Comparison of ENCODE assay signal across 21 cellular contexts in genomic region chr21:44024257-44024656, GRCh38. TPM values are rescaled to one million over a fixed set of nuclear protein-coding genes. Genes with fewer than 3 reads are reported as not detected.
DNase-seq lines count a peak whose midpoint lies in the region; ATAC-seq and TF ChIP-seq lines count a peak whose summit lies in the region.
"Had no signal": no experiment of that assay in that cellular context is flagged by ENCODE, and none has a peak within 500 bp of the region (broad histone marks: within the 10 kb centered on the region; RNA-seq: fewer than 3 reads in every experiment).

No MANE protein-coding gene starts in this region.

- H3K4me1 ChIP-seq in GM23248 (ENCODE audit: insufficient read depth) = peaks cover 25% of the 10 kb centered on the region
- H3K4me1 ChIP-seq in sigmoid colon = peaks cover 0 to 41% (median 36%) of the 10 kb centered on the region in 4 donors
- H3K4me1 ChIP-seq: breast epithelium had no signal

- peaks cover 100% of the 10 kb centered on the region for H3K79me2 ChIP-seq in GM23248 (ENCODE audit: insufficient read depth)

- peaks cover 37% of the 10 kb centered on the region for H3F3A ChIP-seq in GM23248 (ENCODE audit: insufficient read depth)

- H4K20me1 ChIP-seq in GM23248 (ENCODE audit: insufficient read depth) = peaks cover 8% of the 10 kb centered on the region; the same call in 1 of the 2 replicates

- H3K27me3 Mint-ChIP-seq in activated naive CD4-positive, alpha-beta T cell treated with anti-CD3 and anti-CD28 coated beads for 36 hours (ENCODE audit: low read depth) = no peaks in the 10 kb centered on the region

- WGBS in GM23248 (ENCODE audit: low coverage in 1 of 2, low lambda C conversion rate in 2 of 2, missing lambda C conversion rate in 2 of 2), 2 experiments = 100% methylated on average over 1 of the region's 1 CpG
- WGBS in sigmoid colon, 2 donors = 65 to 74% methylated on average over 1 of the region's 1 CpG

- no peak for TF ChIP-seq POLR2A in sigmoid colon (IDR thresholded peaks at IDR 0.05)

- H3K36me3 ChIP-seq in GM23248 (ENCODE audit: low read depth) = no peaks in the 10 kb centered on the region
- H3K36me3 ChIP-seq in sigmoid colon = no peaks in the 10 kb centered on the region
- H3K36me3 ChIP-seq: breast epithelium, heart left ventricle, right lobe of liver, transverse colon had no signal

- H3K4me3 ChIP-seq in GM23248 (no peak overlapping the region), dorsolateral prefrontal cortex (no peak overlapping the region), sigmoid colon (no peak overlapping the region)
- H3K4me3 ChIP-seq: GM23338, lung, right lobe of liver, transverse colon had no signal

- H3K4me3 Mint-ChIP-seq in activated naive CD4-positive, alpha-beta T cell treated with anti-CD3 and anti-CD28 coated beads for 36 hours = no peak overlapping the region
- H3K4me3 Mint-ChIP-seq: GM23338 had no signal

- no peak overlapping the region for H2AFZ ChIP-seq in GM23248
- H2AFZ ChIP-seq: GM23338 had no signal

- in situ Hi-C loops in GM23248 (cut with MboI) = no loop called here

- peak; percentile 34 for DNase-seq in activated naive CD4-positive, alpha-beta T cell treated with anti-CD3 and anti-CD28 coated beads for 36 hours
- no peak for DNase-seq in activated naive CD4-positive, alpha-beta T cell treated with anti-CD3 and anti-CD28 coated beads, Interleukin-2, amount 50 U/mL, for 16 hours
- no peak for DNase-seq in GM23248
- no peak for DNase-seq in dorsolateral prefrontal cortex
- DNase-seq in sigmoid colon = no peak
- no peak for DNase-seq in nucleus accumbens (lab: John Stamatoyannopoulos, UW)
- no peak for DNase-seq in SIG-M5 treated with dmso at 0.1 percent for 504 hours (lab: John Stamatoyannopoulos, UW; ENCODE audit: unreplicated experiment)
- DNase-seq: activated CD4-positive, alpha-beta T cell treated with anti-CD3 and anti-CD28 coated beads for 4 hours; activated T-cell treated with anti-CD3 and anti-CD28 coated beads, Interleukin-2, amount 50 U/mL, for 4 hours; DMS79; MM.1S; NCI-H1436 treated with DMSO at 0.1 percent for 48 hours; NCI-H2171; NCI-H748 treated with DMSO at 0.1 percent for 48 hours; transverse colon had no signal

- H3K36me3 Mint-ChIP-seq in activated naive CD4-positive, alpha-beta T cell treated with anti-CD3 and anti-CD28 coated beads for 36 hours (ENCODE audit: low read depth) = peaks cover 7% of the 10 kb centered on the region

- no peak for ATAC-seq in GM21447 (IDR thresholded peaks at IDR 0.05; ENCODE audit: unreplicated experiment)

- no peak for TF ChIP-seq EP300 in sigmoid colon (IDR thresholded peaks at IDR 0.05)

- H3K27ac ChIP-seq in GM23248 = peak overlapping the region; percentile 90
- H3K27ac ChIP-seq in dorsolateral prefrontal cortex = peak overlapping the region in 52 of 59 donors; percentile 5 to 90 (median 78)
- H3K27ac ChIP-seq in sigmoid colon = peak overlapping the region in 3 of 4 donors; percentile 41 to 61 (median 60)

- CTCF ChIA-PET in activated naive CD4-positive, alpha-beta T cell treated with anti-CD3 and anti-CD28 coated beads for 36 hours (lab: Charles Lee) = interaction anchor here (1.0 kb wide), 1 partner anchor 59 kb away, joined by 4 read pairs; no protein-coding TSS in a partner anchor

- no peak overlapping the region for H3K9ac ChIP-seq in GM23248

- no peaks in the 10 kb centered on the region for H3K27me3 ChIP-seq in GM23248 (replicated peaks; ENCODE audit: insufficient read depth)
- H3K27me3 ChIP-seq in dorsolateral prefrontal cortex = no peaks in the 10 kb centered on the region
- no peaks in the 10 kb centered on the region for H3K27me3 ChIP-seq in sigmoid colon
- H3K27me3 ChIP-seq: breast epithelium, heart left ventricle, right lobe of liver, transverse colon had no signal

- H3K9me3 Mint-ChIP-seq in activated naive CD4-positive, alpha-beta T cell treated with anti-CD3 and anti-CD28 coated beads for 36 hours = no peaks in the 10 kb centered on the region
- H3K9me3 Mint-ChIP-seq: activated T-cell treated with anti-CD3 and anti-CD28 coated beads, Interleukin-2, amount 50 U/mL, for 4 hours; GM23338 had no signal

- H3K4me1 Mint-ChIP-seq in activated naive CD4-positive, alpha-beta T cell treated with anti-CD3 and anti-CD28 coated beads for 36 hours (ENCODE audit: low read depth) = peaks cover 82% of the 10 kb centered on the region

- H3K9me2 ChIP-seq in GM23248 (ENCODE audit: insufficient read depth) = no peaks in the 10 kb centered on the region

- TF ChIP-seq CTCF in dorsolateral prefrontal cortex (IDR thresholded peaks at IDR 0.05 in 54 of 56, conservative IDR thresholded peaks at IDR 0.05 in 2 of 56; ENCODE audit: low read depth in 1 of 56, partially characterized antibody in 56 of 56) (no peak), sigmoid colon (IDR thresholded peaks at IDR 0.05) (no peak)

- H3K9me3 ChIP-seq in GM23248 (ENCODE audit: low read depth) (no peaks in the 10 kb centered on the region), sigmoid colon (no peaks in the 10 kb centered on the region)
- H3K9me3 ChIP-seq: breast epithelium, heart left ventricle, right lobe of liver, transverse colon had no signal

- H3K4me2 ChIP-seq in GM23248 (ENCODE audit: unreplicated experiment) = no peak overlapping the region

- H3K27ac Mint-ChIP-seq in activated naive CD4-positive, alpha-beta T cell treated with anti-CD3 and anti-CD28 coated beads for 36 hours = peak overlapping the region; percentile 59

- intact Hi-C loops in activated naive CD4-positive, alpha-beta T cell treated with anti-CD3 and anti-CD28 coated beads for 36 hours (cut with micrococcal nuclease) = loop anchor here (2.0 kb wide), 1 partner anchor 59 kb away; no protein-coding TSS in a partner anchor
- intact Hi-C loops in dorsolateral prefrontal cortex (cut with DNase I) (loop anchor here (5.0 to 10.0 kb wide), 2 partner anchors 287 to 301 kb away; no protein-coding TSS in a partner anchor), sigmoid colon (cut with DNase I) (no loop called here)

RNA-seq across cellular contexts. Expression of gene TRAPPC10, which starts 12.1 kb away (rescaled TPM):
- 10 to 100 TPM; 37.1 to 38.6 TPM for total RNA-seq in activated naive CD4-positive, alpha-beta T cell treated with anti-CD3 and anti-CD28 coated beads for 36 hours
- 21.0 and 23.1 TPM in 2 replicates for total RNA-seq in GM23248 (2014; rRNA removed; shearing (Covaris generic))
- polyA plus RNA-seq in GM23248 (2016; fragmentation: Nextera tagmentation; extraction: Ambion mirVana) (9.9 and 10.3 TPM in 2 replicates), sigmoid colon (10 to 100 TPM in 2 of 3 donors, 1 to 10 TPM in 1; 8.4 to 27.3 (median 14.3) TPM)
- total RNA-seq in dorsolateral prefrontal cortex (100 to 1,000 TPM in 1 of 120 experiments, 10 to 100 TPM in 119; 49.1 to 103 (median 69.3) TPM), sigmoid colon (10 to 100 TPM; 18.7 to 26.6 (median 20.3) TPM)
